19 cellular contexts compared by ENCODE assay signal in genomic region chr4:1047976-1048780, GRCh38. TPM values are rescaled to one million over a fixed set of nuclear protein-coding genes. Genes with fewer than 3 reads are reported as not detected.
A peak's percentile ranks its signal among the peaks of the same experiment; 100 is the strongest.
DNase-seq lines count a peak whose midpoint lies in the region; ATAC-seq, FAIRE-seq and TF ChIP-seq lines count a peak whose summit lies in the region.
"Had no signal": no experiment of that assay in that cellular context is flagged by ENCODE, and none has a peak within 500 bp of the region (broad histone marks: within the 10 kb centered on the region; RNA-seq: fewer than 3 reads in every experiment).

No MANE protein-coding gene starts in this region.

- H3K27ac ChIP-seq in SK-N-SH (ENCODE audit: low read depth in 2 of 2, low read length in 1 of 2) (no peak overlapping the region), spleen (peak overlapping the region in 1 of 8 donors; percentile 4), small intestine (ENCODE audit: low read depth in 1 of 2, low read length in 1 of 2) (no peak overlapping the region)
- H3K27ac ChIP-seq: 22Rv1, HL-60 had no signal

- H3F3A ChIP-seq in SK-N-SH (replicated peaks; ENCODE audit: insufficient read depth) = peaks cover 17% of the 10 kb centered on the region

- POLR2A ChIA-PET in SK-N-SH (lab: Yijun Ruan, JAX) = no interaction called here

- no peak for TF ChIP-seq RAD21 in SK-N-SH (IDR thresholded peaks at IDR 0.05; ENCODE audit: low read length)

- no peaks in the 10 kb centered on the region for H4K20me1 ChIP-seq in SK-N-SH (ENCODE audit: insufficient read depth)

- peaks cover 2% of the 10 kb centered on the region for H3K4me1 Mint-ChIP-seq in activated T-cell treated with anti-CD3 and anti-CD28 coated beads, Interleukin-2, amount 50 U/mL, for 4 hours (ENCODE audit: low read depth)
- H3K4me1 Mint-ChIP-seq: central memory CD8-positive, alpha-beta T cell had no signal

- peak overlapping the region; percentile 74; the same call in 1 of the 2 replicates for H3K4me2 ChIP-seq in SK-N-SH

- ATAC-seq in SK-N-SH treated with all-trans-retinoic acid at 6 μM for 48 hours = no peak
- no peak for ATAC-seq in activated T-cell treated with anti-CD3 and anti-CD28 coated beads, Interleukin-2, amount 50 U/mL, for 4 hours
- no peak for ATAC-seq in left colon
- ATAC-seq in GM21515 (IDR thresholded peaks at IDR 0.05; ENCODE audit: unreplicated experiment) = no peak
- ATAC-seq: esophagus mucosa had no signal

- H3K36me3 Mint-ChIP-seq in activated T-cell treated with anti-CD3 and anti-CD28 coated beads, Interleukin-2, amount 50 U/mL, for 4 hours (ENCODE audit: insufficient read depth) = no peaks in the 10 kb centered on the region
- H3K36me3 Mint-ChIP-seq: activated CD4-positive, alpha-beta memory T cell treated with anti-CD3 and anti-CD28 coated beads for 36 hours had no signal

- H3K9me3 ChIP-seq in SK-N-SH (no peaks in the 10 kb centered on the region), spleen (no peaks in the 10 kb centered on the region), small intestine (ENCODE audit: control insufficient read depth, low read depth) (no peaks in the 10 kb centered on the region)

- DNase-seq in SK-N-SH (peak; percentile 21), left colon (peak; percentile 22 to 24), spleen (peak; percentile 73), NCI-H345 treated with DMSO at 0.1 percent for 48 hours (lab: John Stamatoyannopoulos, UW; ENCODE audit: unreplicated experiment) (no peak), small intestine (no peak)
- DNase-seq in activated T-cell treated with anti-CD3 and anti-CD28 coated beads, Interleukin-2, amount 50 U/mL, for 4 hours = peak; percentile 3
- DNase-seq: GF-D8, NCI-H1694, NCI-H526 treated with DMSO at 0.1 percent for 48 hours had no signal

- no peaks in the 10 kb centered on the region for H3K79me2 ChIP-seq in SK-N-SH (ENCODE audit: insufficient read depth)

- H3K4me3 ChIP-seq in SK-N-SH (ENCODE audit: low read depth in 2 of 2, low read length in 1 of 2) (no peak overlapping the region), spleen (no peak overlapping the region), small intestine (ENCODE audit: low read depth in 1 of 2, low read length in 2 of 2) (peak overlapping the region in 1 of 2 donors; percentile 8)

- no peaks in the 10 kb centered on the region for H3K9me3 Mint-ChIP-seq in activated T-cell treated with anti-CD3 and anti-CD28 coated beads, Interleukin-2, amount 50 U/mL, for 4 hours
- H3K9me3 Mint-ChIP-seq: activated CD4-positive, alpha-beta memory T cell treated with anti-CD3 and anti-CD28 coated beads for 36 hours; central memory CD8-positive, alpha-beta T cell had no signal

- CTCF ChIA-PET in SK-N-SH (lab: Yijun Ruan, JAX) = no interaction called here

- H3K27me3 Mint-ChIP-seq in activated T-cell treated with anti-CD3 and anti-CD28 coated beads, Interleukin-2, amount 50 U/mL, for 4 hours (ENCODE audit: low read depth) = peaks cover 40% of the 10 kb centered on the region

- H2AFZ ChIP-seq in SK-N-SH (ENCODE audit: low read depth) = no peak overlapping the region

- FAIRE-seq in small intestine (lab: Jason Lieb, UNC) = no peak
- FAIRE-seq: H54 had no signal

- intact Hi-C loops in left colon (cut with DNase I, micrococcal nuclease) (no loop called here), spleen (cut with DNase I; ENCODE audit: low total_unique reads) (no loop called here)

- H3K36me3 ChIP-seq in SK-N-SH (replicated peaks in 1 of 2; ENCODE audit: control insufficient read depth in 1 of 2, insufficient read depth in 2 of 2, low read length in 1 of 2) = no peaks in the 10 kb centered on the region
- no peaks in the 10 kb centered on the region for H3K36me3 ChIP-seq in spleen
- no peaks in the 10 kb centered on the region for H3K36me3 ChIP-seq in small intestine (ENCODE audit: control insufficient read depth in 2 of 2, insufficient read depth in 2 of 2, low read length in 2 of 2)

- peaks cover 2 to 25% of the 10 kb centered on the region in 2 experiments; a peak in 3 of 4 replicates for H3K4me1 ChIP-seq in SK-N-SH (ENCODE audit: control insufficient read depth in 1 of 2, insufficient read depth in 2 of 2, low read depth in 1 of 2, low read length in 1 of 2)
- peaks cover 0 to 21% (median 9%) of the 10 kb centered on the region in 6 donors for H3K4me1 ChIP-seq in spleen
- peaks cover 0 to 3% of the 10 kb centered on the region in 2 donors for H3K4me1 ChIP-seq in small intestine (ENCODE audit: control insufficient read depth in 2 of 2, insufficient read depth in 1 of 2, low read depth in 1 of 2, low read length in 1 of 2)

- no peak overlapping the region for H3K4me3 Mint-ChIP-seq in activated T-cell treated with anti-CD3 and anti-CD28 coated beads, Interleukin-2, amount 50 U/mL, for 4 hours
- H3K4me3 Mint-ChIP-seq: activated CD4-positive, alpha-beta memory T cell treated with anti-CD3 and anti-CD28 coated beads for 36 hours; activated naive CD4-positive, alpha-beta T cell treated with anti-CD3 and anti-CD28 coated beads for 36 hours; central memory CD8-positive, alpha-beta T cell had no signal

- TF ChIP-seq CTCF in SK-N-SH (IDR thresholded peaks at IDR 0.05) (no peak), spleen (IDR thresholded peaks at IDR 0.05 in 8 of 11, conservative IDR thresholded peaks at IDR 0.05 in 3 of 11) (no peak)

- no peaks in the 10 kb centered on the region for H3K9me2 ChIP-seq in SK-N-SH

- no peak for TF ChIP-seq POLR2A in spleen (IDR thresholded peaks at IDR 0.05)

- H3K9ac ChIP-seq in SK-N-SH = no peak overlapping the region

- TF ChIP-seq EP300 in SK-N-SH (IDR thresholded peaks at IDR 0.05; ENCODE audit: borderline replicate concordance in 1 of 2, low read depth in 1 of 2, low read length in 1 of 2) = no peak

- H3K27me3 ChIP-seq in SK-N-SH (ENCODE audit: insufficient read depth) = peaks cover 49% of the 10 kb centered on the region
- H3K27me3 ChIP-seq in spleen (replicated peaks in 1 of 7) = peaks cover 0 to 94% (median 28%) of the 10 kb centered on the region in 7 donors
- H3K27me3 ChIP-seq in small intestine (ENCODE audit: control insufficient read depth in 2 of 2, insufficient read depth in 2 of 2, low read length in 2 of 2) = peaks cover 3 to 8% of the 10 kb centered on the region in 2 donors

- WGBS in SK-N-SH (ENCODE audit: low lambda C conversion rate) = 53% methylated on average over 20 of the region's 34 CpGs
- WGBS in spleen, 5 donors = 83 to 88% (median 85%) methylated on average over 29 to 34 of the region's 34 CpGs
- 67 to 84% (median 76%) methylated on average over 32 to 34 of the region's 34 CpGs for WGBS in small intestine, 3 donors

TF ChIP-seq in SK-N-SH, 30 proteins besides CTCF, POLR2A, EP300 and RAD21:
- TF ChIP-seq POLR2AphosphoS5 (IDR thresholded peaks at IDR 0.05; ENCODE audit: low read depth, low read length) (no peak), SMC3 (IDR thresholded peaks at IDR 0.05; ENCODE audit: low read depth, low read length) (no peak)

TF ChIP-seq in SK-N-SH treated with all-trans-retinoic acid at 6 μM for 48 hours, 23 proteins besides CTCF, POLR2A, EP300 and RAD21:
- no peak for TF ChIP-seq ZNF70 (CRISPR knock-in tag; IDR thresholded peaks at IDR 0.05)
- TF ChIP-seq ZNF8 (CRISPR knock-in tag; IDR thresholded peaks at IDR 0.05) = no peak
- no peak for TF ChIP-seq ARNTL (CRISPR knock-in tag; IDR thresholded peaks at IDR 0.05; ENCODE audit: borderline replicate concordance, low read depth)
- no peak for TF ChIP-seq OSR1 (CRISPR knock-in tag; IDR thresholded peaks at IDR 0.05)
- TF ChIP-seq ISL1 (CRISPR knock-in tag; IDR thresholded peaks at IDR 0.05) = no peak
- TF ChIP-seq SNAI2 (CRISPR knock-in tag; IDR thresholded peaks at IDR 0.05) = no peak
- TF ChIP-seq PPARA (CRISPR knock-in tag; IDR thresholded peaks at IDR 0.05; ENCODE audit: borderline replicate concordance) = no peak
- no peak for TF ChIP-seq ZNF565 (CRISPR knock-in tag; conservative IDR thresholded peaks at IDR 0.05; ENCODE audit: low read depth)
- TF ChIP-seq POU6F1 (CRISPR knock-in tag; IDR thresholded peaks at IDR 0.05; ENCODE audit: borderline replicate concordance, low read depth) = no peak

RNA-seq across cellular contexts. Expression of gene FGFRL1, which starts 36.8 kb away (rescaled TPM):
- polyA plus RNA-seq in SK-N-SH (2012; rRNA removed) (18.9 and 22.5 TPM in 2 replicates), spleen (1 to 10 TPM; 1.4 to 4.6 (median 1.5) TPM), small intestine (10 to 100 TPM in 1 of 3 donors, 1 to 10 TPM in 2; 1.8 to 10.9 (median 4.1) TPM)
- polyA plus RNA-seq in SK-N-SH (2012; cell fraction: cytosol; rRNA removed) = 11.5 and 26.0 TPM in 2 replicates
- polyA plus RNA-seq in SK-N-SH (2012; cell fraction: nucleus; rRNA removed) = 32.3 and 42.1 TPM in 2 replicates
- total RNA-seq in activated T-cell treated with anti-CD3 and anti-CD28 coated beads, Interleukin-2, amount 50 U/mL, for 4 hours = 10 to 100 TPM; 20.4 to 29.6 (median 20.6) TPM
- total RNA-seq in left colon (10 to 100 TPM; 17.0 to 17.2 TPM), spleen (10 to 100 TPM in 5 of 7 donors, 1 to 10 TPM in 2; 7.9 to 20.6 (median 13.2) TPM)

RNA-seq across cellular contexts. Expression of gene SLC26A1, which starts 55.0 kb away (rescaled TPM):
- polyA plus RNA-seq in SK-N-SH (2012; rRNA removed) (0.05 and 0.08 TPM in 2 replicates), spleen (under 1 TPM; 0.24 to 0.48 (median 0.30) TPM), small intestine (1 to 10 TPM in 2 of 3 donors, under 1 TPM in 1; 0.54 to 3.0 (median 2.5) TPM)
- polyA plus RNA-seq in SK-N-SH (2012; cell fraction: cytosol; rRNA removed) = 0.04 and 0.13 TPM in 2 replicates
- polyA plus RNA-seq in SK-N-SH (2012; cell fraction: nucleus; rRNA removed) = 0.48 and 0.63 TPM in 2 replicates
- under 1 TPM in 1 of 3 donors, not detected in 2; 0.05 TPM for total RNA-seq in activated T-cell treated with anti-CD3 and anti-CD28 coated beads, Interleukin-2, amount 50 U/mL, for 4 hours
- total RNA-seq in left colon (1 to 10 TPM; 1.6 to 2.0 TPM), spleen (under 1 TPM in 6 of 7 donors, not detected in 1; 0.07 to 0.68 (median 0.19) TPM)
- total RNA-seq: activated CD4-positive, alpha-beta memory T cell treated with anti-CD3 and anti-CD28 coated beads for 36 hours; activated naive CD4-positive, alpha-beta T cell treated with anti-CD3 and anti-CD28 coated beads for 36 hours; esophagus mucosa; RPMI7951 had no signal

Comparison
In these comparisons a context has a peak if more than half of its experiments do, and no peak if none do; other contexts are left out.
1. DNase-seq: peak in SK-N-SH (single experiment), activated T-cell treated with anti-CD3 and anti-CD28 coated beads, Interleukin-2, amount 50 U/mL, for 4 hours (single experiment), left colon (2 of 2) and spleen (single experiment); none in NCI-H345 treated with DMSO at 0.1 percent for 48 hours (single experiment) and small intestine (single experiment).